Comparison of ENCODE assay signal across 9 cellular contexts in genomic region chr22:37533995-37534394, GRCh38. TPM values are rescaled to one million over a fixed set of nuclear protein-coding genes. Genes with fewer than 3 reads are reported as not detected.
DNase-seq lines count a peak whose midpoint lies in the region; ATAC-seq, FAIRE-seq and TF ChIP-seq lines count a peak whose summit lies in the region.
"Had no signal": no experiment of that assay in that cellular context is flagged by ENCODE, and none has a peak within 500 bp of the region (broad histone marks: within the 10 kb centered on the region; RNA-seq: fewer than 3 reads in every experiment).

No MANE protein-coding gene starts in this region.

- H3K27me3 Mint-ChIP-seq in activated naive CD8-positive, alpha-beta T cell treated with anti-CD3 and anti-CD28 coated beads, Interleukin-2, amount 50 U/mL, for 24 hours: peaks cover 10% of the 10 kb centered on the region
- peaks cover 13% of the 10 kb centered on the region for H3K27me3 Mint-ChIP-seq in activated naive CD8-positive, alpha-beta T cell treated with anti-CD3 and anti-CD28 coated beads for 36 hours

- peak; percentile 4 for TF ChIP-seq CTCF in bronchial epithelial cell (IDR thresholded peaks at IDR 0.05; ENCODE audit: insufficient read depth, low read length, severe bottlenecking)

- H3K36me3 Mint-ChIP-seq in activated naive CD8-positive, alpha-beta T cell treated with anti-CD3 and anti-CD28 coated beads, Interleukin-2, amount 50 U/mL, for 24 hours (ENCODE audit: low read depth): no peaks in the 10 kb centered on the region
- no peaks in the 10 kb centered on the region for H3K36me3 Mint-ChIP-seq in activated naive CD8-positive, alpha-beta T cell treated with anti-CD3 and anti-CD28 coated beads for 36 hours

- FAIRE-seq in bronchial epithelial cell (lab: Jason Lieb, UNC): peak; percentile 96

- peaks cover 27% of the 10 kb centered on the region for H3K4me1 Mint-ChIP-seq in activated naive CD8-positive, alpha-beta T cell treated with anti-CD3 and anti-CD28 coated beads, Interleukin-2, amount 50 U/mL, for 24 hours
- peaks cover 29% of the 10 kb centered on the region for H3K4me1 Mint-ChIP-seq in activated naive CD8-positive, alpha-beta T cell treated with anti-CD3 and anti-CD28 coated beads for 36 hours

- H3K4me3 Mint-ChIP-seq in activated naive CD8-positive, alpha-beta T cell treated with anti-CD3 and anti-CD28 coated beads, Interleukin-2, amount 50 U/mL, for 24 hours: no peak overlapping the region
- no peak overlapping the region for H3K4me3 Mint-ChIP-seq in activated naive CD8-positive, alpha-beta T cell treated with anti-CD3 and anti-CD28 coated beads for 36 hours

- no peaks in the 10 kb centered on the region for H3K36me3 ChIP-seq in bronchial epithelial cell (ENCODE audit: control insufficient read depth, insufficient read depth, low read length)

- no peak for DNase-seq in activated naive CD8-positive, alpha-beta T cell treated with anti-CD3 and anti-CD28 coated beads, Interleukin-2, amount 50 U/mL, for 24 hours
- no peak for DNase-seq in activated naive CD8-positive, alpha-beta T cell treated with anti-CD3 and anti-CD28 coated beads for 36 hours
- peak; percentile 8 for DNase-seq in NCI-H82 treated with DMSO at 0.1 percent for 48 hours (lab: John Stamatoyannopoulos, UW; ENCODE audit: unreplicated experiment)
- DNase-seq in bronchial epithelial cell (ENCODE audit: low read depth): peak; percentile 97
- DNase-seq in superior temporal gyrus (ENCODE audit: extremely low spot score): peak; percentile 33
- DNase-seq in cerebellum (ENCODE audit: low spot score): no peak
- no peak for DNase-seq in effector CD4-positive, alpha-beta T cell
- no peak for DNase-seq in cerebellar cortex (ENCODE audit: low spot score)
- DNase-seq: left ventricle myocardium superior had no signal

- no peak overlapping the region for H3K4me3 ChIP-seq in bronchial epithelial cell (ENCODE audit: low read depth, low read length)

- ATAC-seq in activated naive CD8-positive, alpha-beta T cell treated with anti-CD3 and anti-CD28 coated beads, Interleukin-2, amount 50 U/mL, for 24 hours: peak; percentile 42
- ATAC-seq: left ventricle myocardium superior had no signal

- no peak overlapping the region for H3K27ac Mint-ChIP-seq in activated naive CD8-positive, alpha-beta T cell treated with anti-CD3 and anti-CD28 coated beads, Interleukin-2, amount 50 U/mL, for 24 hours
- H3K27ac Mint-ChIP-seq in activated naive CD8-positive, alpha-beta T cell treated with anti-CD3 and anti-CD28 coated beads for 36 hours: no peak overlapping the region

- H3K9me3 Mint-ChIP-seq in activated naive CD8-positive, alpha-beta T cell treated with anti-CD3 and anti-CD28 coated beads, Interleukin-2, amount 50 U/mL, for 24 hours: no peaks in the 10 kb centered on the region
- no peaks in the 10 kb centered on the region for H3K9me3 Mint-ChIP-seq in activated naive CD8-positive, alpha-beta T cell treated with anti-CD3 and anti-CD28 coated beads for 36 hours

- no peaks in the 10 kb centered on the region for H3K27me3 ChIP-seq in bronchial epithelial cell (ENCODE audit: control insufficient read depth, insufficient read depth, low read length)

RNA-seq across cellular contexts. Expression of gene CARD10, which starts 14.8 kb away (rescaled TPM):
- under 1 TPM; 0.06 to 0.14 TPM for total RNA-seq in activated naive CD8-positive, alpha-beta T cell treated with anti-CD3 and anti-CD28 coated beads for 36 hours
- total RNA-seq in bronchial epithelial cell (8.1 and 14.2 TPM in 2 replicates), cerebellum (3.4 TPM)

RNA-seq across cellular contexts. Expression of gene CDC42EP1, which starts 26.3 kb away (rescaled TPM):
- under 1 TPM; 0.25 to 0.32 TPM for total RNA-seq in activated naive CD8-positive, alpha-beta T cell treated with anti-CD3 and anti-CD28 coated beads for 36 hours
- total RNA-seq in bronchial epithelial cell: 5.8 and 11.0 TPM in 2 replicates
- total RNA-seq in cerebellum: 2.6 TPM

RNA-seq across cellular contexts. Expression of gene LGALS2, which starts 45.9 kb away (rescaled TPM):
- total RNA-seq in activated naive CD8-positive, alpha-beta T cell treated with anti-CD3 and anti-CD28 coated beads for 36 hours: not detected
- total RNA-seq in bronchial epithelial cell: not detected in 2 replicates
- total RNA-seq in cerebellum: not detected
- total RNA-seq: left ventricle myocardium superior had no signal

RNA-seq across cellular contexts. Expression of gene MFNG, which starts 47.8 kb away (rescaled TPM):
- total RNA-seq in activated naive CD8-positive, alpha-beta T cell treated with anti-CD3 and anti-CD28 coated beads for 36 hours: 100 to 1,000 TPM; 193 to 204 TPM
- 0.26 and 1.3 TPM in 2 replicates for total RNA-seq in bronchial epithelial cell
- total RNA-seq in cerebellum: 5.4 TPM

Comparison
In these comparisons a context has a peak if more than half of its experiments do, and no peak if none do; other contexts are left out.
1. DNase-seq: peak in NCI-H82 treated with DMSO at 0.1 percent for 48 hours (single experiment), bronchial epithelial cell (single experiment) and superior temporal gyrus (single experiment); none in activated naive CD8-positive, alpha-beta T cell treated with anti-CD3 and anti-CD28 coated beads, Interleukin-2, amount 50 U/mL, for 24 hours (single experiment), activated naive CD8-positive, alpha-beta T cell treated with anti-CD3 and anti-CD28 coated beads for 36 hours (single experiment), cerebellum (single experiment), effector CD4-positive, alpha-beta T cell (single experiment) and cerebellar cortex (single experiment).